ENCODE assay signal across 14 cellular contexts in the genomic region with DNA sequence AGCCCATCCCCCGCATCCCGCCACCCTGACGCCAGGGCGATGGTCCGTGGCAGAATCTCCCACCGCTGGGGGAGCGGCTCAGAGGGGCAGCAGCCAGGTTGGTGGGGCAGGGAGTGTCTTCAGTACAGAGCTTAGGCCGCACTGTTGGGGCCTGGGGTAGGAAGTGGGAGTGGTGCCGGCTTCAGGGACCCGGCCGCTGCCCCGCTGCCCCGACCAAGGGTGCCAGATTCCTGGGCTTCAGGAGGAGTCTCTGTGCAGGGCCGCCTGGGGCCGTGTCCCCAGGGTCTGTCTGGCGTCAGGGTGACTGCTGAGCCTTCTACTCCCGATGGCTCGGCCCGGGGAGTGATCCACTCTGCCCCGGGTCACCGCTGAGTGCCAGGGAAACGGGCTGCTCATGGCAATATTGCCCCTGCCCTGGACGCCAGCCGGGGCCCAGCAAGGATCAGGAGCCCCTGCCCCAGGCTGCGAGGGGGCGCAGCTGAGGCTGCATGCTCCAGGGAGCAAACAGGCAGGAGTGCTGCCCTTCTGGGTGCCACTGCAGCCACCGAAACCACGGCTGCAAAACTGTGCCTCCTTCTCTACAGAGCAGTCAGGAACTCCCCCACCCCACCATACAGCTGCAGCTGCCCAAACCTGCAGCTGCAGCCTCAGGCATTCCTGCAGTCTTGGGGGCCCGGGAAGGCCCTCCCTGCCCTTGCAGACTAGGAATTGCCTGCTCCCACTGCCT.
"Had no signal": no experiment of that assay in that cellular context is flagged by ENCODE, and none has a peak within 500 bp of the region (broad histone marks: within the 10 kb centered on the region; RNA-seq: fewer than 3 reads in every experiment).

No MANE protein-coding gene starts in this region.

- DNase-seq: activated CD4-positive, alpha-beta T cell treated with anti-CD3 and anti-CD28 coated beads, Interleukin-2, amount 50 U/mL, for 4 hours; activated gamma-delta T cell; activated T-cell treated with anti-CD3 and anti-CD28 coated beads, Interleukin-2, amount 50 U/mL, for 72 hours; cerebellar nuclear complex; cortex of kidney; T-helper 2 cell; testis; WERI-Rb-1 had no signal

- H3K27me3 ChIP-seq: gastroesophageal sphincter, heart left ventricle, left lung, right atrium auricular region, testis had no signal

- ATAC-seq: activated T-cell treated with anti-CD3 and anti-CD28 coated beads, Interleukin-2, amount 50 U/mL, for 72 hours; gastroesophageal sphincter; left lung had no signal

- H3K4me1 ChIP-seq: gastroesophageal sphincter, heart left ventricle, left lung, prostate gland, right atrium auricular region, testis had no signal

- FAIRE-seq: bronchial epithelial cell had no signal

- H3K4me3 ChIP-seq: gastroesophageal sphincter, heart left ventricle, left lung, prostate gland, right atrium auricular region had no signal

- H3K9me3 ChIP-seq: gastroesophageal sphincter, prostate gland, testis had no signal

- H3K36me3 ChIP-seq: gastroesophageal sphincter, heart left ventricle, left lung, prostate gland, right atrium auricular region, WERI-Rb-1 had no signal

- H3K27ac ChIP-seq: gastroesophageal sphincter, heart left ventricle, left lung, prostate gland, right atrium auricular region, testis, WERI-Rb-1 had no signal
